ENCODE assay signal across 1 cellular context in the genomic region with DNA sequence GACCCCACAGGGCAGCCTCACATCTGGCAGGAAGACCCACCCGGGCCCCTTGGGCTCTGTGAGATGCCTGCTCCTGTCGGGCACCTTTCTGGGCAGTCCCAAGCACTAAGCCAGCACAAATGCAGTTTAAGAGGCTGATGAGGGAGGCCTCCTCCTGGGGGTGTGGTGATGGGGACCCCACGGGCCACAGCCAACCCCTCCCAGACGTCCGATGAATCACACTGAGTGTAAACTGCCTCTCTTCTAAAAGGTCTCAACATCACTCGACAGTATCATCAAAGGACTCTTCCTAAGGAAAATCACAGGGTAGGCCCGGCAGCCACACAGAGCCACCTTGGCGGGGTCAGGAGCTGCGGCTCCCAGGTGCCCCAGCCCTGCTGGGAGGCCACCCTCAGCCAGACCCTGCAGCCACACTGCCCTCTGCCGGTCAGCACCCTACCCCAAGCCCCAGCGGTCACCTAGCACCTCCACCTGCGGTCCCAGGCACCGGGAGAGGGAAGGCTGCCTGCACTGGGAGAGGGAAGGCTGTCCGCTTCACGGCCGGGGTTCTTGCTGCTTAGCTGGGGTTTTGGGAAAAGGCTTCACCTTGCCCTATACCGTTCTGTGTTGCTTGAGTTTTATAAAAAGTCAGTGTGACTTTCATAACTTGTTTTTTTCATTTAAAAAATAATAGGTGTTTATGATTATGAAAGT.
TF ChIP-seq lines count a peak whose summit lies in the region.

No MANE protein-coding gene starts in this region.

TF ChIP-seq in HepG2, 621 proteins besides CTCF, POLR2A, EP300 and RAD21 (continued from another document and continues in another):
- TF ChIP-seq, protein P1, sequence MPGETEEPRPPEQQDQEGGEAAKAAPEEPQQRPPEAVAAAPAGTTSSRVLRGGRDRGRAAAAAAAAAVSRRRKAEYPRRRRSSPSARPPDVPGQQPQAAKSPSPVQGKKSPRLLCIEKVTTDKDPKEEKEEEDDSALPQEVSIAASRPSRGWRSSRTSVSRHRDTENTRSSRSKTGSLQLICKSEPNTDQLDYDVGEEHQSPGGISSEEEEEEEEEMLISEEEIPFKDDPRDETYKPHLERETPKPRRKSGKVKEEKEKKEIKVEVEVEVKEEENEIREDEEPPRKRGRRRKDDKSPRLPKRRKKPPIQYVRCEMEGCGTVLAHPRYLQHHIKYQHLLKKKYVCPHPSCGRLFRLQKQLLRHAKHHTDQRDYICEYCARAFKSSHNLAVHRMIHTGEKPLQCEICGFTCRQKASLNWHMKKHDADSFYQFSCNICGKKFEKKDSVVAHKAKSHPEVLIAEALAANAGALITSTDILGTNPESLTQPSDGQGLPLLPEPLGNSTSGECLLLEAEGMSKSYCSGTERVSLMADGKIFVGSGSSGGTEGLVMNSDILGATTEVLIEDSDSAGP (CRISPR knock-in tag; IDR thresholded peaks at IDR 0.05; ENCODE audit: borderline replicate concordance) = 0 out of 2 replicates have a peak, but pooled peaks have one; percentile 43
- TF ChIP-seq MAZ (IDR thresholded peaks at IDR 0.05; ENCODE audit: borderline replicate concordance, low read depth, low read length) = no peak
- TF ChIP-seq MAZ (CRISPR knock-in tag; IDR thresholded peaks at IDR 0.05; ENCODE audit: low read depth) = 0 out of 2 replicates have a peak, but pooled peaks have one; percentile 44
- no peak for TF ChIP-seq DR1 (CRISPR knock-in tag; IDR thresholded peaks at IDR 0.05)
- TF ChIP-seq ZNF282 (IDR thresholded peaks at IDR 0.05; ENCODE audit: partially characterized antibody) = no peak
- no peak for TF ChIP-seq IKZF1 (IDR thresholded peaks at IDR 0.05)
- TF ChIP-seq MAFK (conservative IDR thresholded peaks at IDR 0.05 in 1 of 2, IDR thresholded peaks at IDR 0.05 in 1 of 2; ENCODE audit: low read length in 2 of 2) = no peak
- TF ChIP-seq ZNF766 (CRISPR knock-in tag; IDR thresholded peaks at IDR 0.05; ENCODE audit: borderline replicate concordance) = no peak
- no peak for TF ChIP-seq ZIK1 (CRISPR knock-in tag; IDR thresholded peaks at IDR 0.05; ENCODE audit: borderline replicate concordance, low read depth)
- TF ChIP-seq ZBTB38 (CRISPR knock-in tag; IDR thresholded peaks at IDR 0.05) = peak; percentile 59; the same call in 1 of the 2 replicates
- TF ChIP-seq ZKSCAN8 (CRISPR knock-in tag; IDR thresholded peaks at IDR 0.05; ENCODE audit: borderline replicate concordance) = peak; percentile 47
- TF ChIP-seq ZNF350 (CRISPR knock-in tag; IDR thresholded peaks at IDR 0.05; ENCODE audit: borderline replicate concordance, low read depth) = no peak
- TF ChIP-seq KLF16 (CRISPR knock-in tag; IDR thresholded peaks at IDR 0.05) = no peak
- TF ChIP-seq NR3C1 (CRISPR knock-in tag; IDR thresholded peaks at IDR 0.05) = no peak
- no peak for TF ChIP-seq ZSCAN9 (CRISPR knock-in tag; IDR thresholded peaks at IDR 0.05; ENCODE audit: borderline replicate concordance)
- no peak for TF ChIP-seq HNF4A (CRISPR knock-in tag; IDR thresholded peaks at IDR 0.05)
- TF ChIP-seq MIER3 (CRISPR knock-in tag; IDR thresholded peaks at IDR 0.05; ENCODE audit: borderline replicate concordance) = 0 out of 2 replicates have a peak, but pooled peaks have one; percentile 56
- no peak for TF ChIP-seq MTA3 (CRISPR knock-in tag; IDR thresholded peaks at IDR 0.05)
- TF ChIP-seq TGIF2 (CRISPR knock-in tag; IDR thresholded peaks at IDR 0.05) = no peak
- TF ChIP-seq, protein P2, sequence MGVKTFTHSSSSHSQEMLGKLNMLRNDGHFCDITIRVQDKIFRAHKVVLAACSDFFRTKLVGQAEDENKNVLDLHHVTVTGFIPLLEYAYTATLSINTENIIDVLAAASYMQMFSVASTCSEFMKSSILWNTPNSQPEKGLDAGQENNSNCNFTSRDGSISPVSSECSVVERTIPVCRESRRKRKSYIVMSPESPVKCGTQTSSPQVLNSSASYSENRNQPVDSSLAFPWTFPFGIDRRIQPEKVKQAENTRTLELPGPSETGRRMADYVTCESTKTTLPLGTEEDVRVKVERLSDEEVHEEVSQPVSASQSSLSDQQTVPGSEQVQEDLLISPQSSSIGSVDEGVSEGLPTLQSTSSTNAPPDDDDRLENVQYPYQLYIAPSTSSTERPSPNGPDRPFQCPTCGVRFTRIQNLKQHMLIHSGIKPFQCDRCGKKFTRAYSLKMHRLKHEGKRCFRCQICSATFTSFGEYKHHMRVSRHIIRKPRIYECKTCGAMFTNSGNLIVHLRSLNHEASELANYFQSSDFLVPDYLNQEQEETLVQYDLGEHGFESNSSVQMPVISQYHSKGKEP (CRISPR knock-in tag; IDR thresholded peaks at IDR 0.05) = no peak
- no peak for TF ChIP-seq CENPT (CRISPR knock-in tag; IDR thresholded peaks at IDR 0.05; ENCODE audit: low read depth)
- TF ChIP-seq, protein P3, sequence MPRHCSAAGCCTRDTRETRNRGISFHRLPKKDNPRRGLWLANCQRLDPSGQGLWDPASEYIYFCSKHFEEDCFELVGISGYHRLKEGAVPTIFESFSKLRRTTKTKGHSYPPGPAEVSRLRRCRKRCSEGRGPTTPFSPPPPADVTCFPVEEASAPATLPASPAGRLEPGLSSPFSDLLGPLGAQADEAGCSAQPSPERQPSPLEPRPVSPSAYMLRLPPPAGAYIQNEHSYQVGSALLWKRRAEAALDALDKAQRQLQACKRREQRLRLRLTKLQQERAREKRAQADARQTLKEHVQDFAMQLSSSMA (CRISPR knock-in tag; IDR thresholded peaks at IDR 0.05) = no peak
- TF ChIP-seq, protein P4, sequence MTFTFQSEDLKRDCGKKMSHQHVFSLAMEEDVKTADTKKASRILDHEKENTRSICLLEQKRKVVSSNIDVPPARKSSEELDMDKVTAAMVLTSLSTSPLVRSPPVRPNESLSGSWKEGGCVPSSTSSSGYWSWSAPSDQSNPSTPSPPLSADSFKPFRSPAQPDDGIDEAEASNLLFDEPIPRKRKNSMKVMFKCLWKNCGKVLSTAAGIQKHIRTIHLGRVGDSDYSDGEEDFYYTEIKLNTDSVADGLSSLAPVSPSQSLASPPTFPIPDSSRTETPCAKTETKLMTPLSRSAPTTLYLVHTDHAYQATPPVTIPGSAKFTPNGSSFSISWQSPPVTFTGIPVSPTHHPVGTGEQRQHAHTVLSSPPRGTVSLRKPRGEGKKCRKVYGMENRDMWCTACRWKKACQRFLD (CRISPR knock-in tag; IDR thresholded peaks at IDR 0.05; ENCODE audit: borderline replicate concordance) = no peak
- TF ChIP-seq ZFAT (CRISPR knock-in tag; conservative IDR thresholded peaks at IDR 0.05) = no peak
- peak; percentile 19; the same call in 1 of the 2 replicates for TF ChIP-seq CBFB (CRISPR knock-in tag; IDR thresholded peaks at IDR 0.05)
- TF ChIP-seq, protein P5, sequence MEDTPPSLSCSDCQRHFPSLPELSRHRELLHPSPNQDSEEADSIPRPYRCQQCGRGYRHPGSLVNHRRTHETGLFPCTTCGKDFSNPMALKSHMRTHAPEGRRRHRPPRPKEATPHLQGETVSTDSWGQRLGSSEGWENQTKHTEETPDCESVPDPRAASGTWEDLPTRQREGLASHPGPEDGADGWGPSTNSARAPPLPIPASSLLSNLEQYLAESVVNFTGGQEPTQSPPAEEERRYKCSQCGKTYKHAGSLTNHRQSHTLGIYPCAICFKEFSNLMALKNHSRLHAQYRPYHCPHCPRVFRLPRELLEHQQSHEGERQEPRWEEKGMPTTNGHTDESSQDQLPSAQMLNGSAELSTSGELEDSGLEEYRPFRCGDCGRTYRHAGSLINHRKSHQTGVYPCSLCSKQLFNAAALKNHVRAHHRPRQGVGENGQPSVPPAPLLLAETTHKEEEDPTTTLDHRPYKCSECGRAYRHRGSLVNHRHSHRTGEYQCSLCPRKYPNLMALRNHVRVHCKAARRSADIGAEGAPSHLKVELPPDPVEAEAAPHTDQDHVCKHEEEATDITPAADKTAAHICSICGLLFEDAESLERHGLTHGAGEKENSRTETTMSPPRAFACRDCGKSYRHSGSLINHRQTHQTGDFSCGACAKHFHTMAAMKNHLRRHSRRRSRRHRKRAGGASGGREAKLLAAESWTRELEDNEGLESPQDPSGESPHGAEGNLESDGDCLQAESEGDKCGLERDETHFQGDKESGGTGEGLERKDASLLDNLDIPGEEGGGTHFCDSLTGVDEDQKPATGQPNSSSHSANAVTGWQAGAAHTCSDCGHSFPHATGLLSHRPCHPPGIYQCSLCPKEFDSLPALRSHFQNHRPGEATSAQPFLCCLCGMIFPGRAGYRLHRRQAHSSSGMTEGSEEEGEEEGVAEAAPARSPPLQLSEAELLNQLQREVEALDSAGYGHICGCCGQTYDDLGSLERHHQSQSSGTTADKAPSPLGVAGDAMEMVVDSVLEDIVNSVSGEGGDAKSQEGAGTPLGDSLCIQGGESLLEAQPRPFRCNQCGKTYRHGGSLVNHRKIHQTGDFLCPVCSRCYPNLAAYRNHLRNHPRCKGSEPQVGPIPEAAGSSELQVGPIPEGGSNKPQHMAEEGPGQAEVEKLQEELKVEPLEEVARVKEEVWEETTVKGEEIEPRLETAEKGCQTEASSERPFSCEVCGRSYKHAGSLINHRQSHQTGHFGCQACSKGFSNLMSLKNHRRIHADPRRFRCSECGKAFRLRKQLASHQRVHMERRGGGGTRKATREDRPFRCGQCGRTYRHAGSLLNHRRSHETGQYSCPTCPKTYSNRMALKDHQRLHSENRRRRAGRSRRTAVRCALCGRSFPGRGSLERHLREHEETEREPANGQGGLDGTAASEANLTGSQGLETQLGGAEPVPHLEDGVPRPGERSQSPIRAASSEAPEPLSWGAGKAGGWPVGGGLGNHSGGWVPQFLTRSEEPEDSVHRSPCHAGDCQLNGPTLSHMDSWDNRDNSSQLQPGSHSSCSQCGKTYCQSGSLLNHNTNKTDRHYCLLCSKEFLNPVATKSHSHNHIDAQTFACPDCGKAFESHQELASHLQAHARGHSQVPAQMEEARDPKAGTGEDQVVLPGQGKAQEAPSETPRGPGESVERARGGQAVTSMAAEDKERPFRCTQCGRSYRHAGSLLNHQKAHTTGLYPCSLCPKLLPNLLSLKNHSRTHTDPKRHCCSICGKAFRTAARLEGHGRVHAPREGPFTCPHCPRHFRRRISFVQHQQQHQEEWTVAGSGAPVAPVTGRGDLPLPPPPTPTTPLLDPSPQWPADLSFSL (CRISPR knock-in tag; IDR thresholded peaks at IDR 0.05) = no peak
- TF ChIP-seq, protein P6, sequence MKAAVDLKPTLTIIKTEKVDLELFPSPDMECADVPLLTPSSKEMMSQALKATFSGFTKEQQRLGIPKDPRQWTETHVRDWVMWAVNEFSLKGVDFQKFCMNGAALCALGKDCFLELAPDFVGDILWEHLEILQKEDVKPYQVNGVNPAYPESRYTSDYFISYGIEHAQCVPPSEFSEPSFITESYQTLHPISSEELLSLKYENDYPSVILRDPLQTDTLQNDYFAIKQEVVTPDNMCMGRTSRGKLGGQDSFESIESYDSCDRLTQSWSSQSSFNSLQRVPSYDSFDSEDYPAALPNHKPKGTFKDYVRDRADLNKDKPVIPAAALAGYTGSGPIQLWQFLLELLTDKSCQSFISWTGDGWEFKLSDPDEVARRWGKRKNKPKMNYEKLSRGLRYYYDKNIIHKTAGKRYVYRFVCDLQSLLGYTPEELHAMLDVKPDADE (CRISPR knock-in tag; IDR thresholded peaks at IDR 0.05) = no peak
- TF ChIP-seq SMARCE1 (IDR thresholded peaks at IDR 0.05; ENCODE audit: borderline replicate concordance) = no peak
- no peak for TF ChIP-seq LCORL (IDR thresholded peaks at IDR 0.05)
- TF ChIP-seq LCORL (CRISPR knock-in tag; IDR thresholded peaks at IDR 0.05) = peak; percentile 75; the same call in 1 of the 2 replicates
- no peak for TF ChIP-seq FOSL1 (CRISPR knock-in tag; IDR thresholded peaks at IDR 0.05; ENCODE audit: borderline replicate concordance)
- no peak for TF ChIP-seq ZNF274 (CRISPR knock-in tag; IDR thresholded peaks at IDR 0.05)
- 0 out of 2 replicates have a peak, but pooled peaks have one; percentile 19 for TF ChIP-seq ZNF567 (CRISPR knock-in tag; IDR thresholded peaks at IDR 0.05; ENCODE audit: borderline replicate concordance)
- TF ChIP-seq MED1 (CRISPR knock-in tag; IDR thresholded peaks at IDR 0.05) = peak; percentile 57; the same call in 1 of the 2 replicates
- TF ChIP-seq, protein P7, sequence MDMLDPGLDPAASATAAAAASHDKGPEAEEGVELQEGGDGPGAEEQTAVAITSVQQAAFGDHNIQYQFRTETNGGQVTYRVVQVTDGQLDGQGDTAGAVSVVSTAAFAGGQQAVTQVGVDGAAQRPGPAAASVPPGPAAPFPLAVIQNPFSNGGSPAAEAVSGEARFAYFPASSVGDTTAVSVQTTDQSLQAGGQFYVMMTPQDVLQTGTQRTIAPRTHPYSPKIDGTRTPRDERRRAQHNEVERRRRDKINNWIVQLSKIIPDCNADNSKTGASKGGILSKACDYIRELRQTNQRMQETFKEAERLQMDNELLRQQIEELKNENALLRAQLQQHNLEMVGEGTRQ (IDR thresholded peaks at IDR 0.05; ENCODE audit: low read depth, low read length) = no peak
- TF ChIP-seq, protein P7 (CRISPR knock-in tag; IDR thresholded peaks at IDR 0.05; ENCODE audit: borderline replicate concordance) = no peak
- peak; percentile 55 for TF ChIP-seq TEAD3 (CRISPR knock-in tag; optimal IDR thresholded peaks at IDR 0.05; ENCODE audit: borderline replicate concordance)
- no peak for TF ChIP-seq GPN1 (CRISPR knock-in tag; IDR thresholded peaks at IDR 0.05; ENCODE audit: borderline replicate concordance)
- TF ChIP-seq, protein P8, sequence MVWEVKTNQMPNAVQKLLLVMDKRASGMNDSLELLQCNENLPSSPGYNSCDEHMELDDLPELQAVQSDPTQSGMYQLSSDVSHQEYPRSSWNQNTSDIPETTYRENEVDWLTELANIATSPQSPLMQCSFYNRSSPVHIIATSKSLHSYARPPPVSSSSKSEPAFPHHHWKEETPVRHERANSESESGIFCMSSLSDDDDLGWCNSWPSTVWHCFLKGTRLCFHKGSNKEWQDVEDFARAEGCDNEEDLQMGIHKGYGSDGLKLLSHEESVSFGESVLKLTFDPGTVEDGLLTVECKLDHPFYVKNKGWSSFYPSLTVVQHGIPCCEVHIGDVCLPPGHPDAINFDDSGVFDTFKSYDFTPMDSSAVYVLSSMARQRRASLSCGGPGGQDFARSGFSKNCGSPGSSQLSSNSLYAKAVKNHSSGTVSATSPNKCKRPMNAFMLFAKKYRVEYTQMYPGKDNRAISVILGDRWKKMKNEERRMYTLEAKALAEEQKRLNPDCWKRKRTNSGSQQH (CRISPR knock-in tag; IDR thresholded peaks at IDR 0.05; ENCODE audit: low read depth) = 0 out of 2 replicates have a peak, but pooled peaks have one; percentile 61
- TF ChIP-seq, protein P9, sequence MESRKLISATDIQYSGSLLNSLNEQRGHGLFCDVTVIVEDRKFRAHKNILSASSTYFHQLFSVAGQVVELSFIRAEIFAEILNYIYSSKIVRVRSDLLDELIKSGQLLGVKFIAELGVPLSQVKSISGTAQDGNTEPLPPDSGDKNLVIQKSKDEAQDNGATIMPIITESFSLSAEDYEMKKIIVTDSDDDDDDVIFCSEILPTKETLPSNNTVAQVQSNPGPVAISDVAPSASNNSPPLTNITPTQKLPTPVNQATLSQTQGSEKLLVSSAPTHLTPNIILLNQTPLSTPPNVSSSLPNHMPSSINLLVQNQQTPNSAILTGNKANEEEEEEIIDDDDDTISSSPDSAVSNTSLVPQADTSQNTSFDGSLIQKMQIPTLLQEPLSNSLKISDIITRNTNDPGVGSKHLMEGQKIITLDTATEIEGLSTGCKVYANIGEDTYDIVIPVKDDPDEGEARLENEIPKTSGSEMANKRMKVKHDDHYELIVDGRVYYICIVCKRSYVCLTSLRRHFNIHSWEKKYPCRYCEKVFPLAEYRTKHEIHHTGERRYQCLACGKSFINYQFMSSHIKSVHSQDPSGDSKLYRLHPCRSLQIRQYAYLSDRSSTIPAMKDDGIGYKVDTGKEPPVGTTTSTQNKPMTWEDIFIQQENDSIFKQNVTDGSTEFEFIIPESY (CRISPR knock-in tag; IDR thresholded peaks at IDR 0.05) = peak; percentile 68; the same call in 1 of the 2 replicates
- TF ChIP-seq ZNF749 (CRISPR knock-in tag; IDR thresholded peaks at IDR 0.05; ENCODE audit: borderline replicate concordance) = no peak
